In genomic region chr10:73743327-73743904, GRCh38 we compare ENCODE assay signal across 8 cellular contexts. TPM values are rescaled to one million over a fixed set of nuclear protein-coding genes. Genes with fewer than 3 reads are reported as not detected.
A peak's percentile ranks its signal among the peaks of the same experiment; 100 is the strongest.
DNase-seq lines count a peak whose midpoint lies in the region; ATAC-seq, FAIRE-seq and TF ChIP-seq lines count a peak whose summit lies in the region.

No MANE protein-coding gene starts in this region.

- FAIRE-seq in A549 (lab: Jason Lieb, UNC) (no peak), frontal cortex (lab: Jason Lieb, UNC) (no peak)

- H3K9me3 ChIP-seq in A549 (no peaks in the 10 kb centered on the region), KOPT-K1 (ENCODE audit: insufficient read depth, low read length, poor library complexity, severe bottlenecking) (no peaks in the 10 kb centered on the region), muscle layer of colon (ENCODE audit: low read length) (no peaks in the 10 kb centered on the region)

- TF ChIP-seq EP300 in A549 (IDR thresholded peaks at IDR 0.05), result no peak

- peak overlapping the region; percentile 90 to 94 for H3K27ac ChIP-seq in A549
- H3K27ac ChIP-seq in KOPT-K1 (ENCODE audit: low read depth, low read length, poor library complexity, severe bottlenecking), result peak overlapping the region; percentile 82
- H3K27ac ChIP-seq in muscle layer of colon (ENCODE audit: low read depth, low read length), result peak overlapping the region; percentile 91

- CTCF ChIA-PET in A549 (lab: Yijun Ruan, JAX), result interaction anchor here (0.9 to 1.6 kb wide), 2 partner anchors 12 to 30 kb away, joined by 3 to 7 read pairs; no protein-coding TSS in a partner anchor

- ATAC-seq in A549 (no peak; a peak in 1 of 6 replicates), HG02571 (IDR thresholded peaks at IDR 0.05; ENCODE audit: unreplicated experiment) (no peak)

- DNase-seq in A549 (ENCODE audit: low read depth in 1 of 2, low spot score in 1 of 2) (no peak), chondrocyte (ENCODE audit: low spot score) (no peak), NAMALWA (ENCODE audit: low spot score) (no peak), frontal cortex (ENCODE audit: low spot score in 2 of 2) (no peak), LoVo (ENCODE audit: low spot score) (no peak)

- 34% methylated on average over 6 of the region's 6 CpGs for WGBS in A549 (ENCODE audit: missing lambda C conversion rate)

- H3K4me1 ChIP-seq in A549, result peaks cover 35% of the 10 kb centered on the region
- H3K4me1 ChIP-seq in muscle layer of colon (ENCODE audit: insufficient read depth, low read length), result peaks cover 33% of the 10 kb centered on the region

- peaks cover 32% of the 10 kb centered on the region for H3K4me1 Mint-ChIP-seq in chondrocyte (ENCODE audit: low read depth)

- H3K4me3 ChIP-seq in A549 (peak overlapping the region; percentile 72), muscle layer of colon (ENCODE audit: low read depth in 1 of 2, low read length in 2 of 2) (peak overlapping the region; percentile 88 to 96)

- TF ChIP-seq POLR2A in A549 (IDR thresholded peaks at IDR 0.05; ENCODE audit: low read length), result no peak

- peak overlapping the region; percentile 100 for H3K27ac Mint-ChIP-seq in chondrocyte (ENCODE audit: unreplicated experiment)

- H3K36me3 ChIP-seq in KOPT-K1 (ENCODE audit: insufficient read depth, low read length), result peaks cover 22% of the 10 kb centered on the region
- H3K36me3 ChIP-seq in muscle layer of colon (ENCODE audit: insufficient read depth, low read length), result peaks cover 4% of the 10 kb centered on the region

- no peak for TF ChIP-seq CTCF in A549 (IDR thresholded peaks at IDR 0.05)
- no peak for TF ChIP-seq CTCF in chondrocyte (IDR thresholded peaks at IDR 0.05)

- H3K9me3 Mint-ChIP-seq in chondrocyte (ENCODE audit: low read depth), result no peaks in the 10 kb centered on the region

- H3K4me2 ChIP-seq in A549, result peak overlapping the region; percentile 95

- no peaks in the 10 kb centered on the region for H3K27me3 Mint-ChIP-seq in chondrocyte (ENCODE audit: low read depth)

- no peaks in the 10 kb centered on the region for H3K36me3 Mint-ChIP-seq in chondrocyte (ENCODE audit: low read depth)

- H3K27me3 ChIP-seq in muscle layer of colon (ENCODE audit: control insufficient read depth in 1 of 2, insufficient read depth in 2 of 2, low read length in 2 of 2), result no peaks in the 10 kb centered on the region

- H3K9ac ChIP-seq in muscle layer of colon (ENCODE audit: low read length), result peak overlapping the region; percentile 91

- POLR2A ChIA-PET in A549 (lab: Yijun Ruan, JAX), result interaction anchor here (0.9 to 4.3 kb wide), 5 partner anchors 13 to 134 kb away, joined by 3 to 45 read pairs (median 4); partner anchors contain the start of gene CHCHD1

- peak overlapping the region; percentile 96 for H3K4me3 Mint-ChIP-seq in chondrocyte (ENCODE audit: unreplicated experiment)

- no peak for TF ChIP-seq RAD21 in A549 (conservative IDR thresholded peaks at IDR 0.05 in 1 of 2, IDR thresholded peaks at IDR 0.05 in 1 of 2)

TF ChIP-seq in A549, 52 proteins besides CTCF, POLR2A, EP300 and RAD21 (continues in another document):
- no peak; the same call in 1 of the 2 replicates for TF ChIP-seq PHF8 (IDR thresholded peaks at IDR 0.05; ENCODE audit: borderline replicate concordance, low read depth)
- no peak for TF ChIP-seq PBX3 (IDR thresholded peaks at IDR 0.05)
- TF ChIP-seq HOXA7 (CRISPR knock-in tag; IDR thresholded peaks at IDR 0.05), result 0 out of 2 replicates have a peak, but pooled peaks have one; percentile 79
- TF ChIP-seq HOXB13 (CRISPR knock-in tag; IDR thresholded peaks at IDR 0.05; ENCODE audit: low read depth), result peak; percentile 98
- TF ChIP-seq HOXB5 (CRISPR knock-in tag; IDR thresholded peaks at IDR 0.05), result peak; percentile 85
- TF ChIP-seq RCOR1 (IDR thresholded peaks at IDR 0.05; ENCODE audit: low read depth, low read length), result no peak
- TF ChIP-seq ELK1 (IDR thresholded peaks at IDR 0.05; ENCODE audit: low read depth, low read length), result no peak
- no peak for TF ChIP-seq ZFP36 (IDR thresholded peaks at IDR 0.05; ENCODE audit: borderline replicate concordance, partially characterized antibody)
- TF ChIP-seq RNF2 (IDR thresholded peaks at IDR 0.05; ENCODE audit: borderline replicate concordance, low read depth), result no peak
- peak; percentile 93 for TF ChIP-seq FOXS1 (CRISPR knock-in tag; IDR thresholded peaks at IDR 0.05)
- no peak for TF ChIP-seq MAFK (IDR thresholded peaks at IDR 0.05; ENCODE audit: partially characterized antibody)
- no peak for TF ChIP-seq FOSL2 (IDR thresholded peaks at IDR 0.05)
- peak; percentile 23; the same call in 1 of the 2 replicates for TF ChIP-seq FOSL2 (CRISPR knock-in tag; IDR thresholded peaks at IDR 0.05)
- TF ChIP-seq HEYL (CRISPR knock-in tag; IDR thresholded peaks at IDR 0.05), result peak; percentile 93
- TF ChIP-seq FOSB (CRISPR knock-in tag; IDR thresholded peaks at IDR 0.05), result 0 out of 2 replicates have a peak, but pooled peaks have one; percentile 80

RNA-seq across cellular contexts. Expression of gene SEC24C, which starts 0.8 kb away (rescaled TPM):
- polyA plus RNA-seq in A549 (2011; rRNA removed), result 84.7 and 121 TPM in 2 replicates
- 44.8 and 58.3 TPM in 2 replicates for polyA plus RNA-seq in A549 (2012; cell fraction: cytosol; rRNA removed)
- 121 and 134 TPM in 2 replicates for polyA plus RNA-seq in A549 (2012; cell fraction: nucleus; rRNA removed)
- 52.6 to 54.3 TPM (median 54.1 TPM) in 3 replicates for polyA plus RNA-seq in A549 (2017; fragmentation: RNase III; extraction: RNeasy Plus Mini Kit Qiagen cat#74134 plus additional on column Dnase treatment)
- polyA minus RNA-seq in A549 (2011; rRNA and poly(A)+ RNA removed), result 139 and 162 TPM in 2 replicates
- 54.0 to 69.1 TPM (median 55.6 TPM) in 3 replicates for total RNA-seq in chondrocyte
- total RNA-seq in frontal cortex, result 41.6 TPM

RNA-seq across cellular contexts. Expression of gene CHCHD1, which starts 38.4 kb away (rescaled TPM):
- polyA plus RNA-seq in A549 (2011; rRNA removed) (67.2 and 75.4 TPM in 2 replicates), A549 (2017; fragmentation: RNase III; extraction: RNeasy Plus Mini Kit Qiagen cat#74134 plus additional on column Dnase treatment) (75.2 to 83.1 TPM (median 80.6 TPM) in 3 replicates)
- polyA plus RNA-seq in A549 (2012; cell fraction: cytosol; rRNA removed), result 68.7 and 75.5 TPM in 2 replicates
- polyA plus RNA-seq in A549 (2012; cell fraction: nucleus; rRNA removed), result 17.1 and 21.1 TPM in 2 replicates
- 5.2 and 5.7 TPM in 2 replicates for polyA minus RNA-seq in A549 (2011; rRNA and poly(A)+ RNA removed)
- total RNA-seq in chondrocyte (14.8 to 27.5 TPM (median 17.4 TPM) in 3 replicates), frontal cortex (16.7 TPM)

RNA-seq across cellular contexts. Expression of gene ZSWIM8, which starts 42.0 kb away (rescaled TPM):
- polyA plus RNA-seq in A549 (2011; rRNA removed) (24.3 and 31.7 TPM in 2 replicates), A549 (2017; fragmentation: RNase III; extraction: RNeasy Plus Mini Kit Qiagen cat#74134 plus additional on column Dnase treatment) (33.9 to 44.5 TPM (median 43.0 TPM) in 3 replicates)
- 49.3 and 68.4 TPM in 2 replicates for polyA plus RNA-seq in A549 (2012; cell fraction: cytosol; rRNA removed)
- polyA plus RNA-seq in A549 (2012; cell fraction: nucleus; rRNA removed), result 177 and 309 TPM in 2 replicates
- 65.0 and 70.7 TPM in 2 replicates for polyA minus RNA-seq in A549 (2011; rRNA and poly(A)+ RNA removed)
- total RNA-seq in chondrocyte (102 to 124 TPM (median 117 TPM) in 3 replicates), frontal cortex (31.8 TPM)

RNA-seq across cellular contexts. Expression of gene AGAP5, which starts 45.5 kb away (rescaled TPM):
- polyA plus RNA-seq in A549 (2011; rRNA removed) (4.0 and 4.9 TPM in 2 replicates), A549 (2017; fragmentation: RNase III; extraction: RNeasy Plus Mini Kit Qiagen cat#74134 plus additional on column Dnase treatment) (2.5 to 2.8 TPM (median 2.6 TPM) in 3 replicates)
- 2.8 and 3.1 TPM in 2 replicates for polyA plus RNA-seq in A549 (2012; cell fraction: cytosol; rRNA removed)
- 16.2 and 18.0 TPM in 2 replicates for polyA plus RNA-seq in A549 (2012; cell fraction: nucleus; rRNA removed)
- polyA minus RNA-seq in A549 (2011; rRNA and poly(A)+ RNA removed), result 2.3 and 2.7 TPM in 2 replicates
- total RNA-seq in chondrocyte (2.9 to 5.2 TPM (median 3.9 TPM) in 3 replicates), frontal cortex (12.2 TPM)
